ENCODE assay signal across 15 cellular contexts in the genomic region with DNA sequence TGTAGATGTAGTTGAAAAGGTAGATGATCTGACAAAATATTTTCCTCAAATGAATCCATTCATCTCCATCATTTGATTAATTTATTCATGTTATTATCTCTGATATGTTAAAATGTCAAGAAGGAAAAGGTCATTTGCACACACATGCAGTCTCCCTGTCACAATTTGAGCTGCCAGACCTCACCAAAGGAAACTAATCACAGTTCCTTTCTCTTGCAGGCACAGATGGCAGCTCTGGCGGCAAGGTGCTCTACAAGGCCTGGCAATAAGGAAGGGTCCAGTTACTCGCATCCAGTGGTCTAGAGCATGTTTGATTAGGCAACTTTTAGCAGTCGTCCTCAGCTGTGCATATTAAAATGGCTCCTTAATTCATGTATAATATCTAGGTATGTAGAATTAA.
"Had no signal": no experiment of that assay in that cellular context is flagged by ENCODE, and none has a peak within 500 bp of the region (broad histone marks: within the 10 kb centered on the region; RNA-seq: fewer than 3 reads in every experiment).

No MANE protein-coding gene starts in this region.

- H3K36me3 ChIP-seq: brain microvascular endothelial cell, ovary, SJSA1 had no signal

- H3K27me3 ChIP-seq: brain microvascular endothelial cell, dorsolateral prefrontal cortex, ovary, SJSA1 had no signal

- DNase-seq: activated B cell treated with CpG ODN at 0.5 μM for 24 hours; activated CD4-positive, alpha-beta T cell treated with anti-CD3 and anti-CD28 coated beads for 48 hours; activated CD8-positive, alpha-beta memory T cell treated with anti-CD3 and anti-CD28 coated beads for 24 hours; activated naive CD4-positive, alpha-beta T cell treated with Interleukin-2 at 50 U/mL for 16 hours; anterior cingulate cortex; brain microvascular endothelial cell; erythroblast; mammary epithelial cell; naive B cell; ovary; stimulated activated CD4-positive, alpha-beta T cell treated with anti-CD3 and anti-CD28 coated beads, Interleukin-4, amount 100 ng/mL, for 1 hour; stimulated activated naive B cell treated with anti-CD40 and anti-IgM and Interleukin-4, amounts not matched to agents 10 μg/mL and 1 μg/mL and 100 μg/mL, for 72 hours; SW 1271 had no signal

- H3K9me3 ChIP-seq: ovary, SJSA1 had no signal

- ATAC-seq: stimulated activated naive B cell treated with anti-CD40 and anti-IgM and Interleukin-4, amounts not matched to agents 10 μg/mL and 1 μg/mL and 100 μg/mL, for 72 hours had no signal

- H3K4me3 ChIP-seq: dorsolateral prefrontal cortex, ovary, SJSA1 had no signal

- H3K27ac ChIP-seq: brain microvascular endothelial cell, ovary, SJSA1 had no signal
